In genomic region chr20:19688031-19688806, GRCh38 we compare ENCODE assay signal across 8 cellular contexts.
DNase-seq lines count a peak whose midpoint lies in the region; ATAC-seq and TF ChIP-seq lines count a peak whose summit lies in the region.

No MANE protein-coding gene starts in this region.

- ATAC-seq in GM19467 (IDR thresholded peaks at IDR 0.05; ENCODE audit: unreplicated experiment) = no peak

- peak; percentile 82 for TF ChIP-seq CTCF in fibroblast of the aortic adventitia (IDR thresholded peaks at IDR 0.05; ENCODE audit: insufficient read depth, low read length)

- DNase-seq in GOT3 (lab: John Stamatoyannopoulos, UW) (peak; percentile 41), SHP77 treated with DMSO at 0.1 percent for 48 hours (lab: John Stamatoyannopoulos, UW) (peak; percentile 52), fibroblast of the aortic adventitia (ENCODE audit: low read depth) (peak; percentile 90), non-pigmented ciliary epithelial cell (ENCODE audit: low read depth) (peak; percentile 85), T-helper 1 cell (no peak), SKM-1 treated with dmso at 0.1 percent for 144 hours (lab: John Stamatoyannopoulos, UW; ENCODE audit: unreplicated experiment) (no peak)

- peaks cover 11% of the 10 kb centered on the region for H3K4me1 ChIP-seq in ACC112 (ENCODE audit: control insufficient read depth, insufficient read depth, low read length, unreplicated experiment)

- H3K27me3 ChIP-seq in ACC112 (ENCODE audit: insufficient read depth, low read length) = peaks cover 26% of the 10 kb centered on the region

- no peaks in the 10 kb centered on the region for H3K79me2 ChIP-seq in ACC112 (ENCODE audit: control insufficient read depth, insufficient read depth, low read length, unreplicated experiment)

- peak overlapping the region; percentile 72 for H2AFZ ChIP-seq in ACC112 (ENCODE audit: low read length, unreplicated experiment)

- H3K36me3 ChIP-seq in ACC112 (ENCODE audit: insufficient read depth, low read length) = no peaks in the 10 kb centered on the region

- H3K4me3 ChIP-seq in ACC112 (ENCODE audit: low read depth, low read length) = no peak overlapping the region
- no peak overlapping the region for H3K4me3 ChIP-seq in fibroblast of the aortic adventitia (ENCODE audit: low read depth, low read length)

- no peak overlapping the region for H3K27ac ChIP-seq in ACC112 (ENCODE audit: low read depth, low read length)

Comparison
In these comparisons a context has a peak if more than half of its experiments do, and no peak if none do; other contexts are left out.
1. DNase-seq: peak in GOT3 (single experiment), SHP77 treated with DMSO at 0.1 percent for 48 hours (single experiment), fibroblast of the aortic adventitia (single experiment) and non-pigmented ciliary epithelial cell (single experiment); none in T-helper 1 cell (0 of 5) and SKM-1 treated with dmso at 0.1 percent for 144 hours (single experiment).